22 cellular contexts compared by ENCODE assay signal in genomic region chr10:89042547-89042946, GRCh38.
"Had no signal": no experiment of that assay in that cellular context is flagged by ENCODE, and none has a peak within 500 bp of the region (broad histone marks: within the 10 kb centered on the region; RNA-seq: fewer than 3 reads in every experiment).

No MANE protein-coding gene starts in this region.

- H3K9me3 ChIP-seq: mucosa of descending colon, right atrium auricular region, tibial artery had no signal

- H3K4me1 ChIP-seq: right atrium auricular region, tibial artery had no signal

- FAIRE-seq: endometrium, islet of Langerhans had no signal

- ATAC-seq: activated T-helper 17 cell treated with anti-CD3 and anti-CD28 coated beads, Interleukin-2, amount 50 U/mL, for 72 hours; left lobe of liver; mucosa of descending colon; stimulated activated naive CD8-positive, alpha-beta T cell treated with anti-CD3 and anti-CD28 coated beads, Interleukin-15, Interleukin-2, amounts not matched to agents 100 U/mL and 50 U/mL, for 24 hours had no signal

- H3K4me3 ChIP-seq: mucosa of descending colon, right atrium auricular region, tibial artery had no signal

- H3K36me3 ChIP-seq: right atrium auricular region had no signal

- DNase-seq: activated B cell treated with CpG ODN at 0.5 μM for 24 hours; activated CD4-positive, alpha-beta memory T cell treated with anti-CD3 and anti-CD28 coated beads, Interleukin-2, amount 10 ng/mL, durations not matched to agents 7 days and 5 days; activated CD4-positive, alpha-beta T cell treated with anti-CD3 and anti-CD28 coated beads for 4 hours; activated naive CD4-positive, alpha-beta T cell; activated naive CD8-positive, alpha-beta T cell treated with anti-CD3 and anti-CD28 coated beads for 36 hours; activated T-cell treated with anti-CD3 and anti-CD28 coated beads, Interleukin-2, amount 50 U/mL, for 1 hour; amygdala; central memory CD4-positive, alpha-beta T cell; cortex of kidney; hippocampal formation; mucosa of descending colon; naive B cell; stimulated activated naive CD8-positive, alpha-beta T cell treated with anti-CD3 and anti-CD28 coated beads, Interleukin-15, Interleukin-2, amounts not matched to agents 100 U/mL and 50 U/mL, for 24 hours; substantia nigra; T-helper 1 cell; T-helper 9 cell; tibial artery had no signal

- H3K27me3 ChIP-seq: right atrium auricular region, tibial artery had no signal

- H3K27ac ChIP-seq: right atrium auricular region, tibial artery had no signal
